Comparison of ENCODE assay signal across 1 cellular context in genomic region chr11:69437001-69437875, GRCh38.
TF ChIP-seq lines count a peak whose summit lies in the region.

No MANE protein-coding gene starts in this region.

TF ChIP-seq in HepG2, 621 proteins besides CTCF, POLR2A, EP300 and RAD21 (continued from another document and continues in another):
- TF ChIP-seq, protein P1, sequence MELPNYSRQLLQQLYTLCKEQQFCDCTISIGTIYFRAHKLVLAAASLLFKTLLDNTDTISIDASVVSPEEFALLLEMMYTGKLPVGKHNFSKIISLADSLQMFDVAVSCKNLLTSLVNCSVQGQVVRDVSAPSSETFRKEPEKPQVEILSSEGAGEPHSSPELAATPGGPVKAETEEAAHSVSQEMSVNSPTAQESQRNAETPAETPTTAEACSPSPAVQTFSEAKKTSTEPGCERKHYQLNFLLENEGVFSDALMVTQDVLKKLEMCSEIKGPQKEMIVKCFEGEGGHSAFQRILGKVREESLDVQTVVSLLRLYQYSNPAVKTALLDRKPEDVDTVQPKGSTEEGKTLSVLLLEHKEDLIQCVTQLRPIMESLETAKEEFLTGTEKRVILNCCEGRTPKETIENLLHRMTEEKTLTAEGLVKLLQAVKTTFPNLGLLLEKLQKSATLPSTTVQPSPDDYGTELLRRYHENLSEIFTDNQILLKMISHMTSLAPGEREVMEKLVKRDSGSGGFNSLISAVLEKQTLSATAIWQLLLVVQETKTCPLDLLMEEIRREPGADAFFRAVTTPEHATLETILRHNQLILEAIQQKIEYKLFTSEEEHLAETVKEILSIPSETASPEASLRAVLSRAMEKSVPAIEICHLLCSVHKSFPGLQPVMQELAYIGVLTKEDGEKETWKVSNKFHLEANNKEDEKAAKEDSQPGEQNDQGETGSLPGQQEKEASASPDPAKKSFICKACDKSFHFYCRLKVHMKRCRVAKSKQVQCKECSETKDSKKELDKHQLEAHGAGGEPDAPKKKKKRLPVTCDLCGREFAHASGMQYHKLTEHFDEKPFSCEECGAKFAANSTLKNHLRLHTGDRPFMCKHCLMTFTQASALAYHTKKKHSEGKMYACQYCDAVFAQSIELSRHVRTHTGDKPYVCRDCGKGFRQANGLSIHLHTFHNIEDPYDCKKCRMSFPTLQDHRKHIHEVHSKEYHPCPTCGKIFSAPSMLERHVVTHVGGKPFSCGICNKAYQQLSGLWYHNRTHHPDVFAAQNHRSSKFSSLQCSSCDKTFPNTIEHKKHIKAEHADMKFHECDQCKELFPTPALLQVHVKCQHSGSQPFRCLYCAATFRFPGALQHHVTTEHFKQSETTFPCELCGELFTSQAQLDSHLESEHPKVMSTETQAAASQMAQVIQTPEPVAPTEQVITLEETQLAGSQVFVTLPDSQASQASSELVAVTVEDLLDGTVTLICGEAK (IDR thresholded peaks at IDR 0.05): no peak
- TF ChIP-seq, protein P1 (CRISPR knock-in tag; IDR thresholded peaks at IDR 0.05): 0 out of 2 replicates have a peak, but pooled peaks have one; percentile 28
- no peak for TF ChIP-seq CENPBD1 (CRISPR knock-in tag; IDR thresholded peaks at IDR 0.05; ENCODE audit: borderline replicate concordance, low read depth)
- peak; percentile 76 for TF ChIP-seq CBFB (CRISPR knock-in tag; IDR thresholded peaks at IDR 0.05)
- no peak for TF ChIP-seq ZNF773 (CRISPR knock-in tag; IDR thresholded peaks at IDR 0.05; ENCODE audit: borderline replicate concordance)
- no peak for TF ChIP-seq KDM1A (CRISPR knock-in tag; IDR thresholded peaks at IDR 0.05)
- TF ChIP-seq ZNF747 (CRISPR knock-in tag; IDR thresholded peaks at IDR 0.05; ENCODE audit: borderline replicate concordance): peak; percentile 51; the same call in 1 of the 2 replicates
- TF ChIP-seq, protein P2, sequence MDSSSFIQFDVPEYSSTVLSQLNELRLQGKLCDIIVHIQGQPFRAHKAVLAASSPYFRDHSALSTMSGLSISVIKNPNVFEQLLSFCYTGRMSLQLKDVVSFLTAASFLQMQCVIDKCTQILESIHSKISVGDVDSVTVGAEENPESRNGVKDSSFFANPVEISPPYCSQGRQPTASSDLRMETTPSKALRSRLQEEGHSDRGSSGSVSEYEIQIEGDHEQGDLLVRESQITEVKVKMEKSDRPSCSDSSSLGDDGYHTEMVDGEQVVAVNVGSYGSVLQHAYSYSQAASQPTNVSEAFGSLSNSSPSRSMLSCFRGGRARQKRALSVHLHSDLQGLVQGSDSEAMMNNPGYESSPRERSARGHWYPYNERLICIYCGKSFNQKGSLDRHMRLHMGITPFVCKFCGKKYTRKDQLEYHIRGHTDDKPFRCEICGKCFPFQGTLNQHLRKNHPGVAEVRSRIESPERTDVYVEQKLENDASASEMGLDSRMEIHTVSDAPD (CRISPR knock-in tag; IDR thresholded peaks at IDR 0.05): no peak
- TF ChIP-seq RELA (CRISPR knock-in tag; IDR thresholded peaks at IDR 0.05): no peak
- TF ChIP-seq ZNF503 (CRISPR knock-in tag; IDR thresholded peaks at IDR 0.05): no peak
- no peak for TF ChIP-seq ZNF549 (CRISPR knock-in tag; IDR thresholded peaks at IDR 0.05)
- TF ChIP-seq POLR2AphosphoS5 (IDR thresholded peaks at IDR 0.05; ENCODE audit: low read depth, low read length): no peak
- TF ChIP-seq, protein P3, sequence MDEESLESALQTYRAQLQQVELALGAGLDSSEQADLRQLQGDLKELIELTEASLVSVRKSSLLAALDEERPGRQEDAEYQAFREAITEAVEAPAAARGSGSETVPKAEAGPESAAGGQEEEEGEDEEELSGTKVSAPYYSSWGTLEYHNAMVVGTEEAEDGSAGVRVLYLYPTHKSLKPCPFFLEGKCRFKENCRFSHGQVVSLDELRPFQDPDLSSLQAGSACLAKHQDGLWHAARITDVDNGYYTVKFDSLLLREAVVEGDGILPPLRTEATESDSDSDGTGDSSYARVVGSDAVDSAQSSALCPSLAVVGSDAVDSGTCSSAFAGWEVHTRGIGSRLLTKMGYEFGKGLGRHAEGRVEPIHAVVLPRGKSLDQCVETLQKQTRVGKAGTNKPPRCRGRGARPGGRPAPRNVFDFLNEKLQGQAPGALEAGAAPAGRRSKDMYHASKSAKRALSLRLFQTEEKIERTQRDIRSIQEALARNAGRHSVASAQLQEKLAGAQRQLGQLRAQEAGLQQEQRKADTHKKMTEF (CRISPR knock-in tag; IDR thresholded peaks at IDR 0.05): peak; percentile 47; the same call in 1 of the 2 replicates
- TF ChIP-seq SP2 (CRISPR knock-in tag; IDR thresholded peaks at IDR 0.05): no peak
- TF ChIP-seq ZNF777 (CRISPR knock-in tag; IDR thresholded peaks at IDR 0.05): no peak
- TF ChIP-seq POLR2G (IDR thresholded peaks at IDR 0.05; ENCODE audit: low read depth, low read length): no peak
- no peak for TF ChIP-seq SYNCRIP (IDR thresholded peaks at IDR 0.05; ENCODE audit: insufficient read depth, low read depth, low read length)
- 0 out of 2 replicates have a peak, but pooled peaks have one; percentile 52 for TF ChIP-seq ZNF337 (CRISPR knock-in tag; IDR thresholded peaks at IDR 0.05; ENCODE audit: borderline replicate concordance, low read depth)
- TF ChIP-seq SETDB1 (CRISPR knock-in tag; IDR thresholded peaks at IDR 0.05; ENCODE audit: borderline replicate concordance): no peak
- peak; percentile 70 for TF ChIP-seq MAX (IDR thresholded peaks at IDR 0.05)
- TF ChIP-seq KDM3A (CRISPR knock-in tag; IDR thresholded peaks at IDR 0.05; ENCODE audit: low read depth): no peak
- TF ChIP-seq HINFP (CRISPR knock-in tag; IDR thresholded peaks at IDR 0.05; ENCODE audit: low read depth): no peak
- peak; percentile 97 for TF ChIP-seq ZNF292 (CRISPR knock-in tag; IDR thresholded peaks at IDR 0.05; ENCODE audit: borderline replicate concordance, low read depth)
- TF ChIP-seq ZNF275 (CRISPR knock-in tag; IDR thresholded peaks at IDR 0.05; ENCODE audit: borderline replicate concordance): no peak
- no peak for TF ChIP-seq RORA (CRISPR knock-in tag; IDR thresholded peaks at IDR 0.05)
- no peak for TF ChIP-seq ZNF816 (CRISPR knock-in tag; IDR thresholded peaks at IDR 0.05; ENCODE audit: borderline replicate concordance)
- TF ChIP-seq SMAD9 (CRISPR knock-in tag; IDR thresholded peaks at IDR 0.05): peak; percentile 38; the same call in 1 of the 2 replicates
- TF ChIP-seq ZNF142 (CRISPR knock-in tag; IDR thresholded peaks at IDR 0.05): no peak
- no peak for TF ChIP-seq SOX6 (IDR thresholded peaks at IDR 0.05)
- TF ChIP-seq SOX6 (CRISPR knock-in tag; IDR thresholded peaks at IDR 0.05): peak; percentile 76
- peak; percentile 68; the same call in 1 of the 2 replicates for TF ChIP-seq MAZ (IDR thresholded peaks at IDR 0.05; ENCODE audit: borderline replicate concordance, low read depth, low read length)
- peak; percentile 91 for TF ChIP-seq MAZ (CRISPR knock-in tag; IDR thresholded peaks at IDR 0.05; ENCODE audit: low read depth)
- no peak for TF ChIP-seq HOXA7 (CRISPR knock-in tag; IDR thresholded peaks at IDR 0.05)
- TF ChIP-seq ZNF605 (CRISPR knock-in tag; IDR thresholded peaks at IDR 0.05): no peak
- TF ChIP-seq ZNF44 (CRISPR knock-in tag; IDR thresholded peaks at IDR 0.05): 0 out of 2 replicates have a peak, but pooled peaks have one; percentile 41
- no peak for TF ChIP-seq MIXL1 (CRISPR knock-in tag; IDR thresholded peaks at IDR 0.05)
- TF ChIP-seq HDAC6 (IDR thresholded peaks at IDR 0.05; ENCODE audit: low read depth, low read length): no peak
